In the genomic region with DNA sequence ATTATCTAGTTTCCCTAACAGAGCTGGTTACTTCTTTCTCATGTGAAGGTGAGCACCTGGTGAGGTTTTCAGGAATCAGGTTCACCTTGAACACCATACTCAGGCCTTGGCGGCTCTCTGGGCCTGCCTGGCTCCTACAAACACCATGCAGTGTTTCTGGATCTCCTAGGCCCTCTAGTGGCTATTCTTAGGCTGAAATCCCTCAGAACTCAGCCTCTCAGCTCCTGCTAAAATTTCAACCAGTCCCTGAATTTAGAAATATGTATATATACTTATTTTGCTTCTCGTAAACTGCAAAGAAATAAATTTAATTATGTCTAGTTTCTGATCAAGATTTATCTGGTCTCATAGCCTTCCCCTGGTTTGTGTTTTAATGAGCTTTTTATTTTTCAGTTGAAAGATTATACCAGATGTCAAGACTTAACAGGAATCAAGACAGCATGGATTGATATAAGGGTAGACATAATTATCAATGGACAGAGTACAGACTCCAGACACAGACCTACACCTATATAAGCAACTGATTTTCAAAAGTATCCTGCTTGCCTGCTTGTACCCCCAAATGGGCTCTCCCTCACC, we compare ENCODE assay signal across 8 cellular contexts. TPM values are rescaled to one million over a fixed set of nuclear protein-coding genes. Genes with fewer than 3 reads are reported as not detected.
DNase-seq lines count a peak whose midpoint lies in the region; ATAC-seq, FAIRE-seq and TF ChIP-seq lines count a peak whose summit lies in the region.

No MANE protein-coding gene starts in this region.

- peak; percentile 28 for DNase-seq in COLO829 (ENCODE audit: low spot score)
- DNase-seq in HT1080 (ENCODE audit: low read depth) = peak; percentile 62
- DNase-seq in NOMO-1 treated with DMSO at 0.1 percent for 48 hours (lab: John Stamatoyannopoulos, UW; ENCODE audit: unreplicated experiment) = peak; percentile 38
- peak; percentile 1 for DNase-seq in stimulated activated CD4-positive, alpha-beta T cell treated with anti-CD3 and anti-CD28 coated beads, Interleukin-4, amount 100 ng/mL, for 48 hours (ENCODE audit: low read depth in 2 of 2)

- H3K36me3 Mint-ChIP-seq in brain = no peaks in the 10 kb centered on the region

- peaks cover 12% of the 10 kb centered on the region for H3K27me3 Mint-ChIP-seq in brain

- ATAC-seq in GM19035 (IDR thresholded peaks at IDR 0.05; ENCODE audit: unreplicated experiment) = peak; percentile 75
- ATAC-seq in GM19452 (IDR thresholded peaks at IDR 0.05; ENCODE audit: unreplicated experiment) = no peak

- peak; percentile 83 to 89 for TF ChIP-seq CTCF in brain (conservative IDR thresholded peaks at IDR 0.05)

- FAIRE-seq in islet of Langerhans (lab: Jason Lieb, UNC) = peak; percentile 98

- peak overlapping the region in 2 of 5 experiments; percentile 25 to 81 for H3K27ac Mint-ChIP-seq in brain

- no peak overlapping the region for H3K4me3 Mint-ChIP-seq in brain

- H3K9me3 Mint-ChIP-seq in brain = peaks cover 0 to 4% (median 0%) of the 10 kb centered on the region in 5 experiments

- peaks cover 12% of the 10 kb centered on the region for H3K4me1 Mint-ChIP-seq in brain

RNA-seq across cellular contexts. Expression of a gene that starts 55.9 kb away (rescaled TPM):
- total RNA-seq in HT1080 (2014; rRNA removed; shearing (Covaris generic)) = 4.3 and 7.4 TPM in 2 replicates
- polyA plus RNA-seq in HT1080 (2015; cell fraction: cytosol; rRNA removed) = 4.6 and 4.7 TPM in 2 replicates
- 3.6 and 3.8 TPM in 2 replicates for polyA plus RNA-seq in HT1080 (2015; cell fraction: nucleus; rRNA removed)
- polyA plus RNA-seq in brain (ENCODE audit: insufficient read depth, low read depth, low replicate concordance) = 5.1 TPM

Comparison
In these comparisons a context has a peak if more than half of its experiments do, and no peak if none do; other contexts are left out.
1. DNase-seq: peak in every context shown above with its lines; median percentile 62 in HT1080; 38 in NOMO-1 treated with DMSO at 0.1 percent for 48 hours; 28 in COLO829; 1 in stimulated activated CD4-positive, alpha-beta T cell treated with anti-CD3 and anti-CD28 coated beads, Interleukin-4, amount 100 ng/mL, for 48 hours.